ENCODE assay signal across 12 cellular contexts in genomic region chr6:167501831-167502385, GRCh38.
DNase-seq lines count a peak whose midpoint lies in the region; ATAC-seq and TF ChIP-seq lines count a peak whose summit lies in the region.
"Had no signal": no experiment of that assay in that cellular context is flagged by ENCODE, and none has a peak within 500 bp of the region (broad histone marks: within the 10 kb centered on the region; RNA-seq: fewer than 3 reads in every experiment).

No MANE protein-coding gene starts in this region.

- TF ChIP-seq POLR2A in transverse colon (IDR thresholded peaks at IDR 0.05), result no peak

- H3K27ac ChIP-seq in transverse colon, result no peak overlapping the region
- H3K27ac ChIP-seq: ascending aorta had no signal

- H3K36me3 Mint-ChIP-seq in activated CD4-positive, alpha-beta T cell treated with anti-CD3 and anti-CD28 coated beads for 36 hours (ENCODE audit: low read depth), result no peaks in the 10 kb centered on the region
- H3K36me3 Mint-ChIP-seq in activated CD4-positive, alpha-beta T cell treated with anti-CD3 and anti-CD28 coated beads, Interleukin-2, amount 10 ng/mL, durations not matched to agents 7 days and 5 days (ENCODE audit: low read depth), result no peaks in the 10 kb centered on the region

- DNase-seq in activated CD4-positive, alpha-beta T cell treated with anti-CD3 and anti-CD28 coated beads for 36 hours, result peak; percentile 12
- DNase-seq in activated CD4-positive, alpha-beta T cell treated with anti-CD3 and anti-CD28 coated beads, Interleukin-2, amount 10 ng/mL, durations not matched to agents 7 days and 5 days, result no peak
- DNase-seq in NCI-H526 treated with DMSO at 0.1 percent for 48 hours (lab: John Stamatoyannopoulos, UW) (peak; percentile 28), fibroblast of pulmonary artery (ENCODE audit: low read depth) (peak; percentile 33), transverse colon (peak; percentile 69), midbrain (lab: John Stamatoyannopoulos, UW) (no peak), AG08395 (ENCODE audit: low spot score) (no peak), GDM1 (lab: John Stamatoyannopoulos, UW) (no peak)
- DNase-seq: activated CD4-positive, alpha-beta T cell treated with anti-CD3 and anti-CD28 coated beads for 48 hours; hypothalamus; stimulated activated CD8-positive, alpha-beta memory T cell treated with anti-CD3 and anti-CD28 coated beads, Interleukin-4, amount 100 ng/mL, for 48 hours had no signal

- H3K4me1 ChIP-seq in transverse colon, result peaks cover 0 to 13% (median 2%) of the 10 kb centered on the region in 4 donors

- in situ Hi-C loops in transverse colon (cut with MboI; ENCODE audit: low pct_ligation_motif_present in 1 of 4, low pct_unique_long_range_greater_than_20kb in 1 of 4, low sequenced_read_pairs in 3 of 4), result no loop called here

- TF ChIP-seq CTCF in fibroblast of pulmonary artery (IDR thresholded peaks at IDR 0.05; ENCODE audit: low read length, missing control alignments), result peak; percentile 33
- peak; percentile 18 to 68 (median 52) for TF ChIP-seq CTCF in transverse colon (IDR thresholded peaks at IDR 0.05)

- no peak overlapping the region for H3K27ac Mint-ChIP-seq in activated CD4-positive, alpha-beta T cell treated with anti-CD3 and anti-CD28 coated beads for 36 hours
- no peak overlapping the region for H3K27ac Mint-ChIP-seq in activated CD4-positive, alpha-beta T cell treated with anti-CD3 and anti-CD28 coated beads, Interleukin-2, amount 10 ng/mL, durations not matched to agents 7 days and 5 days

- H3K36me3 ChIP-seq in transverse colon, result no peaks in the 10 kb centered on the region
- H3K36me3 ChIP-seq: ascending aorta had no signal

- no peak overlapping the region for H3K4me3 Mint-ChIP-seq in activated CD4-positive, alpha-beta T cell treated with anti-CD3 and anti-CD28 coated beads for 36 hours
- no peak overlapping the region for H3K4me3 Mint-ChIP-seq in activated CD4-positive, alpha-beta T cell treated with anti-CD3 and anti-CD28 coated beads, Interleukin-2, amount 10 ng/mL, durations not matched to agents 7 days and 5 days

- no peak for ATAC-seq in activated CD4-positive, alpha-beta T cell treated with anti-CD3 and anti-CD28 coated beads for 36 hours

- no peak for TF ChIP-seq EP300 in transverse colon (IDR thresholded peaks at IDR 0.05; ENCODE audit: low read depth)

- POLR2A ChIA-PET in activated CD4-positive, alpha-beta T cell treated with anti-CD3 and anti-CD28 coated beads for 36 hours (lab: Charles Lee), result no interaction called here
- POLR2A ChIA-PET in activated CD4-positive, alpha-beta T cell treated with anti-CD3 and anti-CD28 coated beads, Interleukin-2, amount 10 ng/mL, durations not matched to agents 7 days and 5 days (lab: Charles Lee), result no interaction called here

- H3K9me3 ChIP-seq in transverse colon, result no peaks in the 10 kb centered on the region
- H3K9me3 ChIP-seq: ascending aorta had no signal

- no peaks in the 10 kb centered on the region for H3K4me1 Mint-ChIP-seq in activated CD4-positive, alpha-beta T cell treated with anti-CD3 and anti-CD28 coated beads for 36 hours
- H3K4me1 Mint-ChIP-seq in activated CD4-positive, alpha-beta T cell treated with anti-CD3 and anti-CD28 coated beads, Interleukin-2, amount 10 ng/mL, durations not matched to agents 7 days and 5 days, result no peaks in the 10 kb centered on the region

- H3K27me3 ChIP-seq in transverse colon, result no peaks in the 10 kb centered on the region
- H3K27me3 ChIP-seq: ascending aorta had no signal

- no peaks in the 10 kb centered on the region for H3K9me3 Mint-ChIP-seq in activated CD4-positive, alpha-beta T cell treated with anti-CD3 and anti-CD28 coated beads for 36 hours (ENCODE audit: low read depth)
- no peaks in the 10 kb centered on the region for H3K9me3 Mint-ChIP-seq in activated CD4-positive, alpha-beta T cell treated with anti-CD3 and anti-CD28 coated beads, Interleukin-2, amount 10 ng/mL, durations not matched to agents 7 days and 5 days

- H3K4me3 ChIP-seq in fibroblast of pulmonary artery (replicated peaks; ENCODE audit: low read depth, low read length) (no peak overlapping the region), transverse colon (no peak overlapping the region)
- H3K4me3 ChIP-seq: ascending aorta had no signal

- peaks cover 2% of the 10 kb centered on the region for H3K27me3 Mint-ChIP-seq in activated CD4-positive, alpha-beta T cell treated with anti-CD3 and anti-CD28 coated beads for 36 hours
- no peaks in the 10 kb centered on the region for H3K27me3 Mint-ChIP-seq in activated CD4-positive, alpha-beta T cell treated with anti-CD3 and anti-CD28 coated beads, Interleukin-2, amount 10 ng/mL, durations not matched to agents 7 days and 5 days

- WGBS in transverse colon (ENCODE audit: low coverage in 1 of 2), 2 donors, result 53% methylated on average over 8 to 19 of the region's 19 CpGs

- intact Hi-C loops in activated CD4-positive, alpha-beta T cell treated with anti-CD3 and anti-CD28 coated beads for 36 hours (cut with DNase I, micrococcal nuclease), result no loop called here
- intact Hi-C loops in transverse colon (cut with DNase I; ENCODE audit: low total_unique reads), result no loop called here

- CTCF ChIA-PET in activated CD4-positive, alpha-beta T cell treated with anti-CD3 and anti-CD28 coated beads for 36 hours (lab: Charles Lee), result no interaction called here
- CTCF ChIA-PET in activated CD4-positive, alpha-beta T cell treated with anti-CD3 and anti-CD28 coated beads, Interleukin-2, amount 10 ng/mL, durations not matched to agents 7 days and 5 days (lab: Charles Lee), result no interaction called here

Comparison
In these comparisons a context has a peak if more than half of its experiments do, and no peak if none do; other contexts are left out.
1. DNase-seq: peak in activated CD4-positive, alpha-beta T cell treated with anti-CD3 and anti-CD28 coated beads for 36 hours (single experiment), NCI-H526 treated with DMSO at 0.1 percent for 48 hours (single experiment), fibroblast of pulmonary artery (single experiment) and transverse colon (single experiment); none in activated CD4-positive, alpha-beta T cell treated with anti-CD3 and anti-CD28 coated beads, Interleukin-2, amount 10 ng/mL, durations not matched to agents 7 days and 5 days (single experiment), midbrain (single experiment), AG08395 (single experiment) and GDM1 (single experiment).